Comparison of ENCODE assay signal across 9 cellular contexts in genomic region chr15:48541659-48542334, GRCh38.
DNase-seq lines count a peak whose midpoint lies in the region; ATAC-seq, FAIRE-seq and TF ChIP-seq lines count a peak whose summit lies in the region.
"Had no signal": no experiment of that assay in that cellular context is flagged by ENCODE, and none has a peak within 500 bp of the region (broad histone marks: within the 10 kb centered on the region; RNA-seq: fewer than 3 reads in every experiment).

No MANE protein-coding gene starts in this region.

- no peak for TF ChIP-seq EP300 in suprapubic skin (IDR thresholded peaks at IDR 0.05)

- H3K9me3 ChIP-seq in suprapubic skin (no peaks in the 10 kb centered on the region), colonic mucosa (no peaks in the 10 kb centered on the region)

- CTCF ChIA-PET in activated CD8-positive, alpha-beta T cell treated with anti-CD3 and anti-CD28 coated beads, Interleukin-2, amount 10 ng/mL, durations not matched to agents 7 days and 5 days (lab: Charles Lee): no interaction called here

- DNase-seq in GM19239 (ENCODE audit: insufficient read length, low spot score) (peak; percentile 27), bronchial epithelial cell (ENCODE audit: low read depth) (peak; percentile 67), suprapubic skin (ENCODE audit: low spot score in 2 of 2) (no peak), colonic mucosa (no peak), NAMALWA (ENCODE audit: low spot score) (no peak)
- DNase-seq in activated CD8-positive, alpha-beta T cell treated with anti-CD3 and anti-CD28 coated beads, Interleukin-2, amount 10 ng/mL, durations not matched to agents 7 days and 5 days: no peak
- DNase-seq: immature natural killer cell had no signal

- 23% methylated on average over 6 of the region's 6 CpGs for WGBS in suprapubic skin

- H3K27me3 ChIP-seq in bronchial epithelial cell (ENCODE audit: control insufficient read depth, insufficient read depth, low read length) (no peaks in the 10 kb centered on the region), suprapubic skin (no peaks in the 10 kb centered on the region), colonic mucosa (no peaks in the 10 kb centered on the region)

- H3K27ac ChIP-seq in suprapubic skin: peak overlapping the region; percentile 19
- H3K27ac ChIP-seq in colonic mucosa: no peak overlapping the region

- no peak overlapping the region for H3K9ac ChIP-seq in colonic mucosa (ENCODE audit: low read depth in 2 of 2, low read length in 2 of 2)

- H3K36me3 Mint-ChIP-seq in activated CD8-positive, alpha-beta T cell treated with anti-CD3 and anti-CD28 coated beads, Interleukin-2, amount 10 ng/mL, durations not matched to agents 7 days and 5 days (ENCODE audit: low read depth): no peaks in the 10 kb centered on the region
- H3K36me3 Mint-ChIP-seq: immature natural killer cell had no signal

- H3K36me3 ChIP-seq in bronchial epithelial cell (ENCODE audit: control insufficient read depth, insufficient read depth, low read length): no peaks in the 10 kb centered on the region
- H3K36me3 ChIP-seq in suprapubic skin: no peaks in the 10 kb centered on the region
- H3K36me3 ChIP-seq in colonic mucosa: no peaks in the 10 kb centered on the region

- POLR2A ChIA-PET in activated CD8-positive, alpha-beta T cell treated with anti-CD3 and anti-CD28 coated beads, Interleukin-2, amount 10 ng/mL, durations not matched to agents 7 days and 5 days (lab: Charles Lee): no interaction called here

- H3K4me1 Mint-ChIP-seq in activated CD8-positive, alpha-beta T cell treated with anti-CD3 and anti-CD28 coated beads, Interleukin-2, amount 10 ng/mL, durations not matched to agents 7 days and 5 days (ENCODE audit: low read depth): no peaks in the 10 kb centered on the region

- H3K4me3 Mint-ChIP-seq in activated CD8-positive, alpha-beta T cell treated with anti-CD3 and anti-CD28 coated beads, Interleukin-2, amount 10 ng/mL, durations not matched to agents 7 days and 5 days: no peak overlapping the region
- H3K4me3 Mint-ChIP-seq: immature natural killer cell, type B pancreatic cell had no signal

- no peaks in the 10 kb centered on the region for H3K9me3 Mint-ChIP-seq in activated CD8-positive, alpha-beta T cell treated with anti-CD3 and anti-CD28 coated beads, Interleukin-2, amount 10 ng/mL, durations not matched to agents 7 days and 5 days (ENCODE audit: insufficient read depth)
- H3K9me3 Mint-ChIP-seq: type B pancreatic cell had no signal

- H3K27ac Mint-ChIP-seq in activated CD8-positive, alpha-beta T cell treated with anti-CD3 and anti-CD28 coated beads, Interleukin-2, amount 10 ng/mL, durations not matched to agents 7 days and 5 days: no peak overlapping the region
- H3K27ac Mint-ChIP-seq: immature natural killer cell, type B pancreatic cell had no signal

- H3K27me3 Mint-ChIP-seq in activated CD8-positive, alpha-beta T cell treated with anti-CD3 and anti-CD28 coated beads, Interleukin-2, amount 10 ng/mL, durations not matched to agents 7 days and 5 days (ENCODE audit: low read depth): peaks cover 2% of the 10 kb centered on the region
- H3K27me3 Mint-ChIP-seq: type B pancreatic cell had no signal

- TF ChIP-seq POLR2A in suprapubic skin (IDR thresholded peaks at IDR 0.05): no peak

- TF ChIP-seq CTCF in bronchial epithelial cell (IDR thresholded peaks at IDR 0.05; ENCODE audit: insufficient read depth, low read length, severe bottlenecking) (no peak), suprapubic skin (IDR thresholded peaks at IDR 0.05) (no peak), colonic mucosa (IDR thresholded peaks at IDR 0.05) (no peak)

- H3K4me3 ChIP-seq in bronchial epithelial cell (ENCODE audit: low read depth, low read length) (no peak overlapping the region), suprapubic skin (peak overlapping the region; percentile 7), colonic mucosa (no peak overlapping the region)

- FAIRE-seq in GM19239 (lab: Jason Lieb, UNC) (peak; percentile 91), bronchial epithelial cell (lab: Jason Lieb, UNC) (no peak)

- intact Hi-C loops in colonic mucosa (cut with DNase I): no loop called here

- H3K4me1 ChIP-seq in suprapubic skin: peaks cover 24% of the 10 kb centered on the region
- no peaks in the 10 kb centered on the region for H3K4me1 ChIP-seq in colonic mucosa

- ATAC-seq in HG03097 (IDR thresholded peaks at IDR 0.05; ENCODE audit: low FRiP score, unreplicated experiment): peak; percentile 75
- ATAC-seq in activated CD8-positive, alpha-beta T cell treated with anti-CD3 and anti-CD28 coated beads, Interleukin-2, amount 10 ng/mL, durations not matched to agents 7 days and 5 days: no peak

Comparison
In these comparisons a context has a peak if more than half of its experiments do, and no peak if none do; other contexts are left out.
1. DNase-seq: peak in GM19239 (single experiment) and bronchial epithelial cell (single experiment); none in suprapubic skin (0 of 2), colonic mucosa (single experiment), NAMALWA (single experiment) and activated CD8-positive, alpha-beta T cell treated with anti-CD3 and anti-CD28 coated beads, Interleukin-2, amount 10 ng/mL, durations not matched to agents 7 days and 5 days (single experiment).